23 cellular contexts compared by ENCODE assay signal in genomic region chr4:70711599-70711998, GRCh38. TPM values are rescaled to one million over a fixed set of nuclear protein-coding genes. Genes with fewer than 3 reads are reported as not detected.
DNase-seq lines count a peak whose midpoint lies in the region; ATAC-seq and TF ChIP-seq lines count a peak whose summit lies in the region.
"Had no signal": no experiment of that assay in that cellular context is flagged by ENCODE, and none has a peak within 500 bp of the region (broad histone marks: within the 10 kb centered on the region; RNA-seq: fewer than 3 reads in every experiment).

No MANE protein-coding gene starts in this region.

- H3K27me3 Mint-ChIP-seq in CD14-positive monocyte (ENCODE audit: low read depth in 3 of 3) (no peaks in the 10 kb centered on the region), GM23338 (ENCODE audit: insufficient read depth, low read depth, poor library complexity) (peaks cover 3% of the 10 kb centered on the region)
- no peaks in the 10 kb centered on the region for H3K27me3 Mint-ChIP-seq in activated CD8-positive, alpha-beta T cell treated with anti-CD3 and anti-CD28 coated beads, Interleukin-2, amount 10 ng/mL, durations not matched to agents 7 days and 5 days (ENCODE audit: low read depth)
- H3K27me3 Mint-ChIP-seq: CD8-positive, alpha-beta memory T cell had no signal

- H2AFZ ChIP-seq in GM23338 = no peak overlapping the region
- H2AFZ ChIP-seq in PC-3 (ENCODE audit: low read length) = no peak overlapping the region

- DNase-seq in CD14-positive monocyte (ENCODE audit: low spot score) = no peak
- DNase-seq in GM23338 (ENCODE audit: low spot score) = no peak
- no peak for DNase-seq in activated CD8-positive, alpha-beta T cell treated with anti-CD3 and anti-CD28 coated beads, Interleukin-2, amount 10 ng/mL, durations not matched to agents 7 days and 5 days
- DNase-seq in right lobe of liver = no peak
- no peak for DNase-seq in cardiac septum (ENCODE audit: low spot score)
- DNase-seq in esophagus muscularis mucosa (ENCODE audit: extremely low spot score) = no peak
- no peak for DNase-seq in effector CD8-positive, alpha-beta T cell (lab: John Stamatoyannopoulos, UW)
- no peak for DNase-seq in PC-3
- DNase-seq: activated effector memory CD4-positive, alpha-beta T cell treated with anti-CD3 and anti-CD28 coated beads, Interleukin-2, amount 50 U/mL, for 16 hours; anterior cingulate cortex; CD8-positive, alpha-beta memory T cell; cerebellar nuclear complex; effector CD4-positive, alpha-beta T cell; glutamatergic neuron; NCI-H1436; NCI-H2171; stimulated activated CD8-positive, alpha-beta memory T cell treated with anti-CD3 and anti-CD28 coated beads, Interleukin-4, amount 100 ng/mL, for 48 hours; T-helper 2 cell had no signal

- H3K4me1 ChIP-seq in GM23338 (ENCODE audit: insufficient read depth) = peaks cover 16% of the 10 kb centered on the region; the same call in 1 of the 2 replicates
- H3K4me1 ChIP-seq in right lobe of liver = peaks cover 2 to 53% (median 19%) of the 10 kb centered on the region in 4 donors
- H3K4me1 ChIP-seq in esophagus muscularis mucosa = peaks cover 16 to 31% (median 21%) of the 10 kb centered on the region in 4 donors
- H3K4me1 ChIP-seq in PC-3 (ENCODE audit: insufficient read depth, low read length) = peaks cover 21% of the 10 kb centered on the region

- no peak overlapping the region for H3K4me3 Mint-ChIP-seq in CD14-positive monocyte
- no peak overlapping the region for H3K4me3 Mint-ChIP-seq in GM23338
- H3K4me3 Mint-ChIP-seq in activated CD8-positive, alpha-beta T cell treated with anti-CD3 and anti-CD28 coated beads, Interleukin-2, amount 10 ng/mL, durations not matched to agents 7 days and 5 days = no peak overlapping the region

- H3K4me3 ChIP-seq in GM23338 (no peak overlapping the region), right lobe of liver (no peak overlapping the region), esophagus muscularis mucosa (no peak overlapping the region), PC-3 (ENCODE audit: low read length) (no peak overlapping the region)
- H3K4me3 ChIP-seq: SJSA1, thoracic aorta had no signal

- TF ChIP-seq CTCF in CD14-positive monocyte (IDR thresholded peaks at IDR 0.05) (no peak), GM23338 (conservative IDR thresholded peaks at IDR 0.05; ENCODE audit: low read depth in 2 of 2) (no peak), right lobe of liver (IDR thresholded peaks at IDR 0.05) (no peak), esophagus muscularis mucosa (IDR thresholded peaks at IDR 0.05) (no peak), PC-3 (conservative IDR thresholded peaks at IDR 0.05; ENCODE audit: low read depth, low read length) (no peak)

- H3K36me3 Mint-ChIP-seq in CD14-positive monocyte = peaks cover 0 to 4% of the 10 kb centered on the region in 2 donors
- no peaks in the 10 kb centered on the region for H3K36me3 Mint-ChIP-seq in GM23338 (ENCODE audit: low read depth)
- no peaks in the 10 kb centered on the region for H3K36me3 Mint-ChIP-seq in activated CD8-positive, alpha-beta T cell treated with anti-CD3 and anti-CD28 coated beads, Interleukin-2, amount 10 ng/mL, durations not matched to agents 7 days and 5 days (ENCODE audit: low read depth)

- ATAC-seq in GM23338 = no peak
- ATAC-seq in activated CD8-positive, alpha-beta T cell treated with anti-CD3 and anti-CD28 coated beads, Interleukin-2, amount 10 ng/mL, durations not matched to agents 7 days and 5 days = peak; percentile 53
- ATAC-seq in right lobe of liver = peak in 1 of 4 donors; percentile 28
- no peak for ATAC-seq in PC-3

- TF ChIP-seq POLR2A in right lobe of liver (IDR thresholded peaks at IDR 0.05) (no peak), esophagus muscularis mucosa (IDR thresholded peaks at IDR 0.05; ENCODE audit: low read depth) (no peak)

- no peaks in the 10 kb centered on the region for H3F3A ChIP-seq in GM23338 (replicated peaks; ENCODE audit: low read depth)
- H3F3A ChIP-seq in PC-3 (ENCODE audit: low read length, unreplicated experiment) = no peaks in the 10 kb centered on the region

- WGBS in right lobe of liver (ENCODE audit: insufficient coverage, low coverage, low lambda C conversion rate, missing lambda C conversion rate) = 19% methylated on average over 2 of the region's 3 CpGs
- 75% methylated on average over 3 of the region's 3 CpGs for WGBS in esophagus muscularis mucosa

- H3K27ac ChIP-seq in GM23338 (ENCODE audit: low read depth) (0 out of 2 replicates have a peak overlapping the region, but pooled peaks have one; percentile 12), right lobe of liver (peak overlapping the region in 2 of 3 donors; percentile 54 to 62), esophagus muscularis mucosa (replicated peaks in 1 of 4) (no peak overlapping the region), PC-3 (ENCODE audit: low read length) (no peak overlapping the region)
- H3K27ac ChIP-seq: neutrophil, SJSA1, thoracic aorta had no signal

- H3K27me3 ChIP-seq in GM23338 (ENCODE audit: insufficient read depth) = peaks cover 10% of the 10 kb centered on the region
- H3K27me3 ChIP-seq in right lobe of liver = no peaks in the 10 kb centered on the region
- H3K27me3 ChIP-seq in esophagus muscularis mucosa = no peaks in the 10 kb centered on the region
- no peaks in the 10 kb centered on the region for H3K27me3 ChIP-seq in PC-3 (ENCODE audit: low read length)
- H3K27me3 ChIP-seq: SJSA1 had no signal

- H3K9me2 ChIP-seq in GM23338 (ENCODE audit: insufficient read depth) = no peaks in the 10 kb centered on the region
- H3K9me2 ChIP-seq in PC-3 (replicated peaks; ENCODE audit: low read length) = no peaks in the 10 kb centered on the region

- intact Hi-C loops in CD14-positive monocyte (cut with micrococcal nuclease) (no loop called here), right lobe of liver (cut with DNase I) (no loop called here), cardiac septum (cut with DNase I) (no loop called here), esophagus muscularis mucosa (cut with DNase I) (no loop called here), PC-3 (cut with micrococcal nuclease) (no loop called here)

- no TSS peak for BruUV-seq in PC-3 (replicated peaks; lab: Mats Ljungman, UMichigan)

- H3K4me1 Mint-ChIP-seq in CD14-positive monocyte (peaks cover 65% of the 10 kb centered on the region), GM23338 (peaks cover 32% of the 10 kb centered on the region; the same call in 2 of the 3 replicates)
- peaks cover 41% of the 10 kb centered on the region for H3K4me1 Mint-ChIP-seq in activated CD8-positive, alpha-beta T cell treated with anti-CD3 and anti-CD28 coated beads, Interleukin-2, amount 10 ng/mL, durations not matched to agents 7 days and 5 days (ENCODE audit: low read depth)

- H4K20me1 ChIP-seq in GM23338 (replicated peaks; ENCODE audit: insufficient read depth) (peaks cover 4% of the 10 kb centered on the region), PC-3 (ENCODE audit: low read length) (no peaks in the 10 kb centered on the region)

- no peak overlapping the region for H3K4me2 ChIP-seq in GM23338
- H3K4me2 ChIP-seq in PC-3 (ENCODE audit: low read length) = no peak overlapping the region

- H3K79me2 ChIP-seq in GM23338 (replicated peaks; ENCODE audit: insufficient read depth) (peaks cover 53% of the 10 kb centered on the region), PC-3 (ENCODE audit: low read length) (peaks cover 86% of the 10 kb centered on the region)

- H3K9me3 ChIP-seq in right lobe of liver (no peaks in the 10 kb centered on the region), esophagus muscularis mucosa (no peaks in the 10 kb centered on the region), PC-3 (ENCODE audit: low read length) (no peaks in the 10 kb centered on the region)
- H3K9me3 ChIP-seq: neutrophil, SJSA1, thoracic aorta had no signal

- H3K9me3 Mint-ChIP-seq in CD14-positive monocyte (no peaks in the 10 kb centered on the region), GM23338 (no peaks in the 10 kb centered on the region)
- no peaks in the 10 kb centered on the region for H3K9me3 Mint-ChIP-seq in activated CD8-positive, alpha-beta T cell treated with anti-CD3 and anti-CD28 coated beads, Interleukin-2, amount 10 ng/mL, durations not matched to agents 7 days and 5 days (ENCODE audit: insufficient read depth)
- H3K9me3 Mint-ChIP-seq: CD8-positive, alpha-beta memory T cell had no signal

- TF ChIP-seq EP300 in esophagus muscularis mucosa (IDR thresholded peaks at IDR 0.05) = no peak

- CTCF ChIA-PET in activated CD8-positive, alpha-beta T cell treated with anti-CD3 and anti-CD28 coated beads, Interleukin-2, amount 10 ng/mL, durations not matched to agents 7 days and 5 days (lab: Charles Lee) = interaction anchor here (1.1 kb wide), 1 partner anchor 25 kb away, joined by 3 read pairs; no protein-coding TSS in a partner anchor
- CTCF ChIA-PET in PC-3 (lab: Charles Lee) = no interaction called here

- POLR2A ChIA-PET in activated CD8-positive, alpha-beta T cell treated with anti-CD3 and anti-CD28 coated beads, Interleukin-2, amount 10 ng/mL, durations not matched to agents 7 days and 5 days (lab: Charles Lee) = no interaction called here
- POLR2A ChIA-PET in PC-3 (lab: Charles Lee; ENCODE audit: unreplicated experiment) = no interaction called here

- no peak overlapping the region for H3K9ac ChIP-seq in PC-3 (ENCODE audit: low read length)

- H3K36me3 ChIP-seq in GM23338 (ENCODE audit: insufficient read depth) (no peaks in the 10 kb centered on the region; the same call in 1 of the 2 replicates), right lobe of liver (no peaks in the 10 kb centered on the region), esophagus muscularis mucosa (no peaks in the 10 kb centered on the region), PC-3 (ENCODE audit: low read depth, low read length) (no peaks in the 10 kb centered on the region)
- H3K36me3 ChIP-seq: neutrophil, SJSA1, thoracic aorta had no signal

- H3K27ac Mint-ChIP-seq in CD14-positive monocyte (peak overlapping the region in 4 of 7 donors; percentile 17 to 72 (median 34)), GM23338 (no peak overlapping the region)
- H3K27ac Mint-ChIP-seq in activated CD8-positive, alpha-beta T cell treated with anti-CD3 and anti-CD28 coated beads, Interleukin-2, amount 10 ng/mL, durations not matched to agents 7 days and 5 days = peak overlapping the region; percentile 16

RNA-seq across cellular contexts. Expression of gene RUFY3, which starts 10.2 kb away (rescaled TPM):
- 10 to 100 TPM; 11.1 to 12.5 TPM for polyA plus RNA-seq in CD14-positive monocyte
- 26.6 and 29.2 TPM in 2 replicates for total RNA-seq in GM23338 (2014; rRNA removed; shearing (Covaris generic))
- polyA plus RNA-seq in GM23338 (2016; fragmentation: Nextera tagmentation; extraction: Ambion mirVana) = 13.7 and 18.3 TPM in 2 replicates
- 10 to 100 TPM; 35.1 to 43.2 TPM for total RNA-seq in activated CD8-positive, alpha-beta T cell treated with anti-CD3 and anti-CD28 coated beads, Interleukin-2, amount 10 ng/mL, durations not matched to agents 7 days and 5 days
- total RNA-seq in right lobe of liver = 10 to 100 TPM; 24.1 to 58.3 (median 30.3) TPM
- 26.1 TPM for total RNA-seq in cardiac septum
- 10 to 100 TPM; 30.5 to 51.9 (median 33.2) TPM for total RNA-seq in esophagus muscularis mucosa
- total RNA-seq in PC-3 (2014; rRNA removed) = 22.1 and 25.6 TPM in 2 replicates

RNA-seq across cellular contexts. Expression of gene UTP3, which starts 23.3 kb away (rescaled TPM):
- polyA plus RNA-seq in CD14-positive monocyte = 10 to 100 TPM in 1 of 2 donors, 1 to 10 TPM in 1; 5.0 to 10.8 TPM
- 29.9 and 36.9 TPM in 2 replicates for total RNA-seq in GM23338 (2014; rRNA removed; shearing (Covaris generic))
- polyA plus RNA-seq in GM23338 (2016; fragmentation: Nextera tagmentation; extraction: Ambion mirVana) = 44.3 and 45.3 TPM in 2 replicates
- 10 to 100 TPM; 38.7 to 39.2 TPM for total RNA-seq in activated CD8-positive, alpha-beta T cell treated with anti-CD3 and anti-CD28 coated beads, Interleukin-2, amount 10 ng/mL, durations not matched to agents 7 days and 5 days
- 10 to 100 TPM; 10.2 to 22.3 (median 14.0) TPM for total RNA-seq in right lobe of liver
- total RNA-seq in cardiac septum = 22.8 TPM
- 10 to 100 TPM; 19.9 to 31.3 (median 21.8) TPM for total RNA-seq in esophagus muscularis mucosa
- total RNA-seq in PC-3 (2014; rRNA removed) = 27.8 and 38.5 TPM in 2 replicates

RNA-seq across cellular contexts. Expression of gene JCHAIN, which starts 45.3 kb away (rescaled TPM):
- polyA plus RNA-seq in CD14-positive monocyte = 1 to 10 TPM; 1.9 to 6.0 TPM
- not detected in 2 replicates for total RNA-seq in GM23338 (2014; rRNA removed; shearing (Covaris generic))
- 0.23 and 0.52 TPM in 2 replicates for polyA plus RNA-seq in GM23338 (2016; fragmentation: Nextera tagmentation; extraction: Ambion mirVana)
- not detected for total RNA-seq in activated CD8-positive, alpha-beta T cell treated with anti-CD3 and anti-CD28 coated beads, Interleukin-2, amount 10 ng/mL, durations not matched to agents 7 days and 5 days
- 10 to 100 TPM in 3 of 6 experiments, 1 to 10 TPM in 3; 3.9 to 39.7 (median 9.3) TPM for total RNA-seq in right lobe of liver
- 1.5 TPM for total RNA-seq in cardiac septum
- total RNA-seq in esophagus muscularis mucosa = 10 to 100 TPM in 1 of 4 donors, 1 to 10 TPM in 3; 2.1 to 18.6 (median 3.9) TPM
- not detected in 2 replicates for total RNA-seq in PC-3 (2014; rRNA removed)
- total RNA-seq: activated CD8-positive, alpha-beta memory T cell treated with anti-CD3 and anti-CD28 coated beads for 36 hours; CD8-positive, alpha-beta memory T cell; HT1080; SJSA1 had no signal
- polyA plus RNA-seq: CD8-positive, alpha-beta memory T cell had no signal

Comparison
In these comparisons a context has a peak if more than half of its experiments do, and no peak if none do; other contexts are left out.
1. H3K27ac ChIP-seq: peak in GM23338 (single experiment) and right lobe of liver (2 of 3); none in esophagus muscularis mucosa (0 of 4) and PC-3 (single experiment).